2 cellular contexts compared by ENCODE assay signal in genomic region chr21:45527151-45527999, GRCh38.
TF ChIP-seq lines count a peak whose summit lies in the region.

No MANE protein-coding gene starts in this region.

TF ChIP-seq in WTC11, 78 proteins besides CTCF, POLR2A, EP300 and RAD21:
- TF ChIP-seq NFYB (CRISPR knock-in tag; conservative IDR thresholded peaks at IDR 0.05; ENCODE audit: low read depth) (peak; percentile 39; the same call in 1 of the 2 replicates), SP1 (CRISPR knock-in tag; conservative IDR thresholded peaks at IDR 0.05) (peak; percentile 47)

TF ChIP-seq in K562, 482 proteins besides CTCF, POLR2A, EP300 and RAD21 (continued from another document):
- peak; percentile 26 for TF ChIP-seq PCBP1 (IDR thresholded peaks at IDR 0.05; ENCODE audit: low read depth, low read length, poor library complexity, severe bottlenecking)
- peak; percentile 16 for TF ChIP-seq SP2 (IDR thresholded peaks at IDR 0.05; ENCODE audit: extremely low read depth, low read depth, low read length, poor library complexity, severe bottlenecking)
